1 cellular context compared by ENCODE assay signal in the genomic region with DNA sequence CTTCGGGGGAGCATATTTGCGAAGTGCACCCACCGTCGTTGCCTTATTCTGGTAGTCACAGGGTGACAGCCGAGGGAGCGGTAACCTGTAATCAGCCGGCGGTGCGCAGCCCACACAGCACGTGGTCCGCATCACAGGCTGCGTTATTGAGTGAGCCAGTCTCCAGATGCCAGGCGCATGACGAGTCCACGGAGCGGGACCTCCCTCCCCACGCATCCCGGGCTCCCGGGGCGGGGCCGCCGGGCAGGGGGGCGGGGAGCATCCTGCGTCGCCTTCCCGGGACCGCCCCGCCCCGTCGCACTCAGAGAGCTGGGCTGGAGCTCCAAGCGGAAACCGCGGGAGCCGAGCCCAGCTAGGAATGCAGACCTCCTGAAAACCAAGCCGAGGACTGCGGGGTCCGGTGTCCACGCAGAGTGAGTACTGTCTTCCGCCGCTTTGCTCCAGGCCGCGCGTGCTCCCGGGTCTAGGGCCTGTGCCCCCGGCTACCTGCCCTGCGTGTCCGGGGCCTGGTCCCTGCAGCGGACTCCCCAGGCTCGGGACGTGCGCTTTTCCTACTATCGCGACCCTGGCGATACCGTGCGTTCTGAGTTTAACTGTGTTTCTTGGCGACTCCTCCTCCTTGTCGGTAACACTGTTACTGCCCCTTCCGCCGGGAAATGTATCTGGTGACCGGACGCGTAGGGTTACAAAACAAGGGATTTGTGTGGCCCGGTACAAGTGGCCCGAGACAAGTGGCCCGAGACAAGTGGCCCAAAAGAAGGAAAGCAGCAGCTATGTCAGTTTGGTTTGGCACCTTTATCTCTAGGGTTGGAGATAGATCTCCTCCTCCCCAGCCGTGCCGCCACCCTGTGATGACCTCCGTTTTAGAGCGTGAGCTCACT.
TF ChIP-seq lines count a peak whose summit lies in the region.

No MANE protein-coding gene starts in this region.

TF ChIP-seq in HepG2, 621 proteins besides CTCF, POLR2A, EP300 and RAD21 (continued from another document and continues in another):
- TF ChIP-seq, protein P1, sequence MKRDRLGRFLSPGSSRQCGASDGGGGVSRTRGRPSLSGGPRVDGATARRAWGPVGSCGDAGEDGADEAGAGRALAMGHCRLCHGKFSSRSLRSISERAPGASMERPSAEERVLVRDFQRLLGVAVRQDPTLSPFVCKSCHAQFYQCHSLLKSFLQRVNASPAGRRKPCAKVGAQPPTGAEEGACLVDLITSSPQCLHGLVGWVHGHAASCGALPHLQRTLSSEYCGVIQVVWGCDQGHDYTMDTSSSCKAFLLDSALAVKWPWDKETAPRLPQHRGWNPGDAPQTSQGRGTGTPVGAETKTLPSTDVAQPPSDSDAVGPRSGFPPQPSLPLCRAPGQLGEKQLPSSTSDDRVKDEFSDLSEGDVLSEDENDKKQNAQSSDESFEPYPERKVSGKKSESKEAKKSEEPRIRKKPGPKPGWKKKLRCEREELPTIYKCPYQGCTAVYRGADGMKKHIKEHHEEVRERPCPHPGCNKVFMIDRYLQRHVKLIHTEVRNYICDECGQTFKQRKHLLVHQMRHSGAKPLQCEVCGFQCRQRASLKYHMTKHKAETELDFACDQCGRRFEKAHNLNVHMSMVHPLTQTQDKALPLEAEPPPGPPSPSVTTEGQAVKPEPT (CRISPR knock-in tag; IDR thresholded peaks at IDR 0.05; ENCODE audit: low read depth) = no peak
- TF ChIP-seq NFIC (IDR thresholded peaks at IDR 0.05; ENCODE audit: low read length) = no peak
- TF ChIP-seq SIX4 (CRISPR knock-in tag; IDR thresholded peaks at IDR 0.05) = no peak
- no peak for TF ChIP-seq FIP1L1 (IDR thresholded peaks at IDR 0.05; ENCODE audit: borderline replicate concordance, insufficient read depth, low read depth, low read length)
- TF ChIP-seq FOXA3 (CRISPR knock-in tag; IDR thresholded peaks at IDR 0.05) = peak; percentile 35; the same call in 1 of the 2 replicates
- no peak; the same call in 1 of the 2 replicates for TF ChIP-seq HMG20A (CRISPR knock-in tag; IDR thresholded peaks at IDR 0.05; ENCODE audit: borderline replicate concordance)
- TF ChIP-seq ZNF777 (CRISPR knock-in tag; IDR thresholded peaks at IDR 0.05) = peak; percentile 76
- no peak for TF ChIP-seq ZNF33A (CRISPR knock-in tag; IDR thresholded peaks at IDR 0.05; ENCODE audit: borderline replicate concordance)
- TF ChIP-seq GPN1 (CRISPR knock-in tag; IDR thresholded peaks at IDR 0.05; ENCODE audit: borderline replicate concordance) = no peak
- no peak for TF ChIP-seq ZNF775 (CRISPR knock-in tag; IDR thresholded peaks at IDR 0.05; ENCODE audit: borderline replicate concordance)
- TF ChIP-seq JUND (CRISPR knock-in tag; IDR thresholded peaks at IDR 0.05) = no peak
- TF ChIP-seq SSRP1 (CRISPR knock-in tag; IDR thresholded peaks at IDR 0.05) = no peak
- TF ChIP-seq NR2C2 (CRISPR knock-in tag; IDR thresholded peaks at IDR 0.05; ENCODE audit: borderline replicate concordance) = peak; percentile 61
- no peak for TF ChIP-seq SNAPC2 (CRISPR knock-in tag; IDR thresholded peaks at IDR 0.05)
- peak; percentile 1; the same call in 1 of the 2 replicates for TF ChIP-seq RXRA (CRISPR knock-in tag; IDR thresholded peaks at IDR 0.05)
- TF ChIP-seq NCOR1 (IDR thresholded peaks at IDR 0.05; ENCODE audit: borderline replicate concordance, low read length) = no peak; the same call in 1 of the 2 replicates
- TF ChIP-seq ZSCAN31 (CRISPR knock-in tag; IDR thresholded peaks at IDR 0.05; ENCODE audit: low read depth) = peak; percentile 62; the same call in 1 of the 2 replicates
- TF ChIP-seq, protein P2, sequence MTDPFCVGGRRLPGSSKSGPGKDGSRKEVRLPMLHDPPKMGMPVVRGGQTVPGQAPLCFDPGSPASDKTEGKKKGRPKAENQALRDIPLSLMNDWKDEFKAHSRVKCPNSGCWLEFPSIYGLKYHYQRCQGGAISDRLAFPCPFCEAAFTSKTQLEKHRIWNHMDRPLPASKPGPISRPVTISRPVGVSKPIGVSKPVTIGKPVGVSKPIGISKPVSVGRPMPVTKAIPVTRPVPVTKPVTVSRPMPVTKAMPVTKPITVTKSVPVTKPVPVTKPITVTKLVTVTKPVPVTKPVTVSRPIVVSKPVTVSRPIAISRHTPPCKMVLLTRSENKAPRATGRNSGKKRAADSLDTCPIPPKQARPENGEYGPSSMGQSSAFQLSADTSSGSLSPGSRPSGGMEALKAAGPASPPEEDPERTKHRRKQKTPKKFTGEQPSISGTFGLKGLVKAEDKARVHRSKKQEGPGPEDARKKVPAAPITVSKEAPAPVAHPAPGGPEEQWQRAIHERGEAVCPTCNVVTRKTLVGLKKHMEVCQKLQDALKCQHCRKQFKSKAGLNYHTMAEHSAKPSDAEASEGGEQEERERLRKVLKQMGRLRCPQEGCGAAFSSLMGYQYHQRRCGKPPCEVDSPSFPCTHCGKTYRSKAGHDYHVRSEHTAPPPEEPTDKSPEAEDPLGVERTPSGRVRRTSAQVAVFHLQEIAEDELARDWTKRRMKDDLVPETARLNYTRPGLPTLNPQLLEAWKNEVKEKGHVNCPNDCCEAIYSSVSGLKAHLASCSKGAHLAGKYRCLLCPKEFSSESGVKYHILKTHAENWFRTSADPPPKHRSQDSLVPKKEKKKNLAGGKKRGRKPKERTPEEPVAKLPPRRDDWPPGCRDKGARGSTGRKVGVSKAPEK (CRISPR knock-in tag; IDR thresholded peaks at IDR 0.05; ENCODE audit: borderline replicate concordance) = no peak
- TF ChIP-seq PRMT3 (CRISPR knock-in tag; IDR thresholded peaks at IDR 0.05; ENCODE audit: borderline replicate concordance, low read depth) = no peak
- TF ChIP-seq ZNF17 (CRISPR knock-in tag; IDR thresholded peaks at IDR 0.05) = 0 out of 2 replicates have a peak, but pooled peaks have one; percentile 27
- TF ChIP-seq, protein P3, sequence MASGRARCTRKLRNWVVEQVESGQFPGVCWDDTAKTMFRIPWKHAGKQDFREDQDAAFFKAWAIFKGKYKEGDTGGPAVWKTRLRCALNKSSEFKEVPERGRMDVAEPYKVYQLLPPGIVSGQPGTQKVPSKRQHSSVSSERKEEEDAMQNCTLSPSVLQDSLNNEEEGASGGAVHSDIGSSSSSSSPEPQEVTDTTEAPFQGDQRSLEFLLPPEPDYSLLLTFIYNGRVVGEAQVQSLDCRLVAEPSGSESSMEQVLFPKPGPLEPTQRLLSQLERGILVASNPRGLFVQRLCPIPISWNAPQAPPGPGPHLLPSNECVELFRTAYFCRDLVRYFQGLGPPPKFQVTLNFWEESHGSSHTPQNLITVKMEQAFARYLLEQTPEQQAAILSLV (CRISPR knock-in tag; IDR thresholded peaks at IDR 0.05; ENCODE audit: borderline replicate concordance) = no peak
- TF ChIP-seq ELF1 (CRISPR knock-in tag; IDR thresholded peaks at IDR 0.05) = no peak
- TF ChIP-seq JUNB (CRISPR knock-in tag; IDR thresholded peaks at IDR 0.05; ENCODE audit: borderline replicate concordance) = no peak
- TF ChIP-seq, protein P4, sequence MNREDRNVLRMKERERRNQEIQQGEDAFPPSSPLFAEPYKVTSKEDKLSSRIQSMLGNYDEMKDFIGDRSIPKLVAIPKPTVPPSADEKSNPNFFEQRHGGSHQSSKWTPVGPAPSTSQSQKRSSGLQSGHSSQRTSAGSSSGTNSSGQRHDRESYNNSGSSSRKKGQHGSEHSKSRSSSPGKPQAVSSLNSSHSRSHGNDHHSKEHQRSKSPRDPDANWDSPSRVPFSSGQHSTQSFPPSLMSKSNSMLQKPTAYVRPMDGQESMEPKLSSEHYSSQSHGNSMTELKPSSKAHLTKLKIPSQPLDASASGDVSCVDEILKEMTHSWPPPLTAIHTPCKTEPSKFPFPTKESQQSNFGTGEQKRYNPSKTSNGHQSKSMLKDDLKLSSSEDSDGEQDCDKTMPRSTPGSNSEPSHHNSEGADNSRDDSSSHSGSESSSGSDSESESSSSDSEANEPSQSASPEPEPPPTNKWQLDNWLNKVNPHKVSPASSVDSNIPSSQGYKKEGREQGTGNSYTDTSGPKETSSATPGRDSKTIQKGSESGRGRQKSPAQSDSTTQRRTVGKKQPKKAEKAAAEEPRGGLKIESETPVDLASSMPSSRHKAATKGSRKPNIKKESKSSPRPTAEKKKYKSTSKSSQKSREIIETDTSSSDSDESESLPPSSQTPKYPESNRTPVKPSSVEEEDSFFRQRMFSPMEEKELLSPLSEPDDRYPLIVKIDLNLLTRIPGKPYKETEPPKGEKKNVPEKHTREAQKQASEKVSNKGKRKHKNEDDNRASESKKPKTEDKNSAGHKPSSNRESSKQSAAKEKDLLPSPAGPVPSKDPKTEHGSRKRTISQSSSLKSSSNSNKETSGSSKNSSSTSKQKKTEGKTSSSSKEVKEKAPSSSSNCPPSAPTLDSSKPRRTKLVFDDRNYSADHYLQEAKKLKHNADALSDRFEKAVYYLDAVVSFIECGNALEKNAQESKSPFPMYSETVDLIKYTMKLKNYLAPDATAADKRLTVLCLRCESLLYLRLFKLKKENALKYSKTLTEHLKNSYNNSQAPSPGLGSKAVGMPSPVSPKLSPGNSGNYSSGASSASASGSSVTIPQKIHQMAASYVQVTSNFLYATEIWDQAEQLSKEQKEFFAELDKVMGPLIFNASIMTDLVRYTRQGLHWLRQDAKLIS (CRISPR knock-in tag; IDR thresholded peaks at IDR 0.05) = no peak
- TF ChIP-seq JUN (CRISPR knock-in tag; IDR thresholded peaks at IDR 0.05) = no peak
- TF ChIP-seq, protein P5, sequence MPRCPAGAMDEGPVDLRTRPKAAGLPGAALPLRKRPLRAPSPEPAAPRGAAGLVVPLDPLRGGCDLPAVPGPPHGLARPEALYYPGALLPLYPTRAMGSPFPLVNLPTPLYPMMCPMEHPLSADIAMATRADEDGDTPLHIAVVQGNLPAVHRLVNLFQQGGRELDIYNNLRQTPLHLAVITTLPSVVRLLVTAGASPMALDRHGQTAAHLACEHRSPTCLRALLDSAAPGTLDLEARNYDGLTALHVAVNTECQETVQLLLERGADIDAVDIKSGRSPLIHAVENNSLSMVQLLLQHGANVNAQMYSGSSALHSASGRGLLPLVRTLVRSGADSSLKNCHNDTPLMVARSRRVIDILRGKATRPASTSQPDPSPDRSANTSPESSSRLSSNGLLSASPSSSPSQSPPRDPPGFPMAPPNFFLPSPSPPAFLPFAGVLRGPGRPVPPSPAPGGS (CRISPR knock-in tag; IDR thresholded peaks at IDR 0.05) = 0 out of 2 replicates have a peak, but pooled peaks have one; percentile 40
- TF ChIP-seq ADNP (CRISPR knock-in tag; IDR thresholded peaks at IDR 0.05) = no peak
- TF ChIP-seq ZNF3 (CRISPR knock-in tag; IDR thresholded peaks at IDR 0.05) = no peak
- no peak for TF ChIP-seq SRSF4 (IDR thresholded peaks at IDR 0.05; ENCODE audit: low read depth, low read length, poor library complexity, severe bottlenecking)
- TF ChIP-seq ZBTB20 (CRISPR knock-in tag; IDR thresholded peaks at IDR 0.05; ENCODE audit: borderline replicate concordance, low read depth) = no peak; the same call in 1 of the 2 replicates
- TF ChIP-seq SAFB2 (CRISPR knock-in tag; IDR thresholded peaks at IDR 0.05; ENCODE audit: borderline replicate concordance, low read depth) = no peak; the same call in none of the 2 replicates
- no peak for TF ChIP-seq MED8 (CRISPR knock-in tag; IDR thresholded peaks at IDR 0.05; ENCODE audit: insufficient replicate concordance)
- no peak for TF ChIP-seq NFE2L1 (CRISPR knock-in tag; IDR thresholded peaks at IDR 0.05; ENCODE audit: borderline replicate concordance)
- 0 out of 2 replicates have a peak, but pooled peaks have one; percentile 90 for TF ChIP-seq ZNF34 (CRISPR knock-in tag; IDR thresholded peaks at IDR 0.05; ENCODE audit: borderline replicate concordance)
- TF ChIP-seq IRX3 (CRISPR knock-in tag; IDR thresholded peaks at IDR 0.05; ENCODE audit: borderline replicate concordance, low read depth) = no peak
- TF ChIP-seq YEATS4 (CRISPR knock-in tag; IDR thresholded peaks at IDR 0.05; ENCODE audit: borderline replicate concordance) = peak; percentile 72; the same call in 1 of the 2 replicates
- TF ChIP-seq MAFF (IDR thresholded peaks at IDR 0.05; ENCODE audit: low read depth, low read length) = no peak
- no peak for TF ChIP-seq CHCHD3 (CRISPR knock-in tag; IDR thresholded peaks at IDR 0.05)
- TF ChIP-seq, protein P6, sequence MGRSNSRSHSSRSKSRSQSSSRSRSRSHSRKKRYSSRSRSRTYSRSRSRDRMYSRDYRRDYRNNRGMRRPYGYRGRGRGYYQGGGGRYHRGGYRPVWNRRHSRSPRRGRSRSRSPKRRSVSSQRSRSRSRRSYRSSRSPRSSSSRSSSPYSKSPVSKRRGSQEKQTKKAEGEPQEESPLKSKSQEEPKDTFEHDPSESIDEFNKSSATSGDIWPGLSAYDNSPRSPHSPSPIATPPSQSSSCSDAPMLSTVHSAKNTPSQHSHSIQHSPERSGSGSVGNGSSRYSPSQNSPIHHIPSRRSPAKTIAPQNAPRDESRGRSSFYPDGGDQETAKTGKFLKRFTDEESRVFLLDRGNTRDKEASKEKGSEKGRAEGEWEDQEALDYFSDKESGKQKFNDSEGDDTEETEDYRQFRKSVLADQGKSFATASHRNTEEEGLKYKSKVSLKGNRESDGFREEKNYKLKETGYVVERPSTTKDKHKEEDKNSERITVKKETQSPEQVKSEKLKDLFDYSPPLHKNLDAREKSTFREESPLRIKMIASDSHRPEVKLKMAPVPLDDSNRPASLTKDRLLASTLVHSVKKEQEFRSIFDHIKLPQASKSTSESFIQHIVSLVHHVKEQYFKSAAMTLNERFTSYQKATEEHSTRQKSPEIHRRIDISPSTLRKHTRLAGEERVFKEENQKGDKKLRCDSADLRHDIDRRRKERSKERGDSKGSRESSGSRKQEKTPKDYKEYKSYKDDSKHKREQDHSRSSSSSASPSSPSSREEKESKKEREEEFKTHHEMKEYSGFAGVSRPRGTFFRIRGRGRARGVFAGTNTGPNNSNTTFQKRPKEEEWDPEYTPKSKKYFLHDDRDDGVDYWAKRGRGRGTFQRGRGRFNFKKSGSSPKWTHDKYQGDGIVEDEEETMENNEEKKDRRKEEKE (IDR thresholded peaks at IDR 0.05) = no peak
- TF ChIP-seq PAX8 (CRISPR knock-in tag; IDR thresholded peaks at IDR 0.05; ENCODE audit: borderline replicate concordance) = no peak
- TF ChIP-seq, protein P7, sequence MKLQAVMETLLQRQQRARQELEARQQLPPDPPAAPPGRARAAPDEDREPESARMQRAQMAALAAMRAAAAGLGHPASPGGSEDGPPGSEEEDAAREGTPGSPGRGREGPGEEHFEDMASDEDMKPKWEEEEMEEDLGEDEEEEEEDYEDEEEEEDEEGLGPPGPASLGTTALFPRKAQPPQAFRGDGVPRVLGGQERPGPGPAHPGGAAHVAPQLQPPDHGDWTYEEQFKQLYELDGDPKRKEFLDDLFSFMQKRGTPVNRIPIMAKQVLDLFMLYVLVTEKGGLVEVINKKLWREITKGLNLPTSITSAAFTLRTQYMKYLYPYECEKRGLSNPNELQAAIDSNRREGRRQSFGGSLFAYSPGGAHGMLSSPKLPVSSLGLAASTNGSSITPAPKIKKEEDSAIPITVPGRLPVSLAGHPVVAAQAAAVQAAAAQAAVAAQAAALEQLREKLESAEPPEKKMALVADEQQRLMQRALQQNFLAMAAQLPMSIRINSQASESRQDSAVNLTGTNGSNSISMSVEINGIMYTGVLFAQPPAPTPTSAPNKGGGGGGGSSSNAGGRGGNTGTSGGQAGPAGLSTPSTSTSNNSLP (IDR thresholded peaks at IDR 0.05; ENCODE audit: low read depth, low read length) = no peak
- TF ChIP-seq, protein P8, sequence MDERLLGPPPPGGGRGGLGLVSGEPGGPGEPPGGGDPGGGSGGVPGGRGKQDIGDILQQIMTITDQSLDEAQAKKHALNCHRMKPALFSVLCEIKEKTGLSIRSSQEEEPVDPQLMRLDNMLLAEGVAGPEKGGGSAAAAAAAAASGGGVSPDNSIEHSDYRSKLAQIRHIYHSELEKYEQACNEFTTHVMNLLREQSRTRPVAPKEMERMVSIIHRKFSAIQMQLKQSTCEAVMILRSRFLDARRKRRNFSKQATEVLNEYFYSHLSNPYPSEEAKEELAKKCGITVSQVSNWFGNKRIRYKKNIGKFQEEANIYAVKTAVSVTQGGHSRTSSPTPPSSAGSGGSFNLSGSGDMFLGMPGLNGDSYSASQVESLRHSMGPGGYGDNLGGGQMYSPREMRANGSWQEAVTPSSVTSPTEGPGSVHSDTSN (CRISPR knock-in tag; IDR thresholded peaks at IDR 0.05) = no peak
- TF ChIP-seq AKAP8 (CRISPR knock-in tag; IDR thresholded peaks at IDR 0.05) = no peak
- TF ChIP-seq FOXP1 (IDR thresholded peaks at IDR 0.05) = no peak
- TF ChIP-seq FOXP1 (CRISPR knock-in tag; IDR thresholded peaks at IDR 0.05) = no peak
- no peak for TF ChIP-seq NCOA2 (CRISPR knock-in tag; IDR thresholded peaks at IDR 0.05)
